Comparison of ENCODE assay signal across 14 cellular contexts in the genomic region with DNA sequence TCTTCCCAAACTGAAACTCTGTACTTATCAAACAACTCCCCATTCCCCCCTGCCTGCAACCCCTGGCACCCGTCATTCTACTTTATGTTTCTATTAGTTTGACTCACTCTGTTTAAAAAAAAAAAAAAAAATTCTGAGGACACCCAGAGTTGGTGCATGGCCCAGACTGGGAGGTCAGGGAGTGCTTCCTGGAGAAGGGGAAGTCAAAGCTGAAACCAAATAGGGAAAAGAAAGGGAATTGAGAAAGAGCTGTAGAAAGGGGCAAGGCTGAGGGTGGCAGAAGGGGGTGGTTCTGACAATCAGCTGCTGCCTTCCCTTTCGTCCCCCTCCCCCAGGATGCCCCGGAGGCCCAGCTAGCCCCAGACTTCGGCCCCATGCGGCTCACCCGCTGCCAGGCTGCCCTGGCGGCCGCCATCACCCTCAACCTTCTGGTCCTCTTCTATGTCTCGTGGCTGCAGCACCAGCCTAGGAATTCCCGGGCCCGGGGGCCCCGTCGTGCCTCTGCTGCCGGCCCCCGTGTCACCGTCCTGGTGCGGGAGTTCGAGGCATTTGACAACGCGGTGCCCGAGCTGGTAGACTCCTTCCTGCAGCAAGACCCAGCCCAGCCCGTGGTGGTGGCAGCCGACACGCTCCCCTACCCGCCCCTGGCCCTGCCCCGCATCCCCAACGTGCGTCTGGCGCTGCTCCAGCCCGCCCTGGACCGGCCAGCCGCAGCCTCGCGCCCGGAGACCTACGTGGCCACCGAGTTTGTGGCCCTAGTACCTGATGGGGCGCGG. TPM values are rescaled to one million over a fixed set of nuclear protein-coding genes. Genes with fewer than 3 reads are reported as not detected.
DNase-seq lines count a peak whose midpoint lies in the region; ATAC-seq and TF ChIP-seq lines count a peak whose summit lies in the region.
"Had no signal": no experiment of that assay in that cellular context is flagged by ENCODE, and none has a peak within 500 bp of the region (broad histone marks: within the 10 kb centered on the region; RNA-seq: fewer than 3 reads in every experiment).

No MANE protein-coding gene starts in this region.

- intact Hi-C loops in esophagus muscularis mucosa (cut with DNase I) (loop anchor here (10.0 kb wide), 1 partner anchor 240 kb away; no protein-coding TSS in a partner anchor), psoas muscle (cut with DNase I) (loop anchor here (5.0 to 10.0 kb wide), 2 partner anchors 237 to 240 kb away; no protein-coding TSS in a partner anchor)

- ATAC-seq in psoas muscle = no peak

- no peak for TF ChIP-seq EP300 in esophagus muscularis mucosa (IDR thresholded peaks at IDR 0.05)

- no peak overlapping the region for H3K9ac ChIP-seq in trophoblast cell (ENCODE audit: low read length)

- H3K9me3 ChIP-seq in AG04450 (ENCODE audit: control insufficient read depth, insufficient read depth, low read length) = no peaks in the 10 kb centered on the region; the same call in 1 of the 2 replicates
- H3K9me3 ChIP-seq in esophagus muscularis mucosa = no peaks in the 10 kb centered on the region
- H3K9me3 ChIP-seq in psoas muscle = no peaks in the 10 kb centered on the region
- H3K9me3 ChIP-seq in trophoblast cell (ENCODE audit: insufficient read depth, low read depth, low read length) = no peaks in the 10 kb centered on the region

- no peak overlapping the region for H3K4me2 ChIP-seq in trophoblast cell (ENCODE audit: low read length)

- no peak overlapping the region for H3K4me3 Mint-ChIP-seq in activated naive CD4-positive, alpha-beta T cell treated with anti-CD3 and anti-CD28 coated beads, Interleukin-2, amount 10 ng/mL, durations not matched to agents 7 days and 5 days
- H3K4me3 Mint-ChIP-seq: activated CD4-positive, alpha-beta T cell treated with anti-CD3 and anti-CD28 coated beads, Interleukin-2, amount 10 ng/mL, durations not matched to agents 24 days and 14 days; B cell; brain; naive B cell had no signal

- peaks cover 7% of the 10 kb centered on the region for H3K36me3 Mint-ChIP-seq in activated naive CD4-positive, alpha-beta T cell treated with anti-CD3 and anti-CD28 coated beads, Interleukin-2, amount 10 ng/mL, durations not matched to agents 7 days and 5 days

- no peak overlapping the region for H3K14ac ChIP-seq in trophoblast cell (ENCODE audit: low read length)

- no peak overlapping the region for H4K8ac ChIP-seq in trophoblast cell (ENCODE audit: low read depth, low read length)

- POLR2A ChIA-PET in AG04450 (lab: Yijun Ruan, JAX) = interaction anchor here (0.7 to 0.9 kb wide), 3 partner anchors 11 to 1113 kb away, joined by 3 to 4 read pairs (median 3); a partner anchor contains a TSS

- no peak overlapping the region for H3K4ac ChIP-seq in trophoblast cell (ENCODE audit: low read depth, low read length)

- H3K36me3 ChIP-seq in esophagus muscularis mucosa = peaks cover 0 to 48% (median 39%) of the 10 kb centered on the region in 4 donors
- peaks cover 3 to 52% of the 10 kb centered on the region in 2 donors for H3K36me3 ChIP-seq in psoas muscle (ENCODE audit: insufficient read depth in 1 of 2, low read depth in 1 of 2)
- peaks cover 21 to 28% of the 10 kb centered on the region in 2 experiments for H3K36me3 ChIP-seq in trophoblast cell (ENCODE audit: control insufficient read depth in 1 of 2, insufficient read depth in 2 of 2, low read length in 2 of 2)

- H3K9me3 Mint-ChIP-seq in activated naive CD4-positive, alpha-beta T cell treated with anti-CD3 and anti-CD28 coated beads, Interleukin-2, amount 10 ng/mL, durations not matched to agents 7 days and 5 days = no peaks in the 10 kb centered on the region
- H3K9me3 Mint-ChIP-seq: activated CD4-positive, alpha-beta T cell treated with anti-CD3 and anti-CD28 coated beads, Interleukin-2, amount 10 ng/mL, durations not matched to agents 24 days and 14 days; brain; naive B cell had no signal

- H3K27ac ChIP-seq in AG04450 (ENCODE audit: low read depth, low read length) (peak overlapping the region; percentile 61), esophagus muscularis mucosa (replicated peaks in 1 of 4) (peak overlapping the region; percentile 61 to 81 (median 66)), psoas muscle (no peak overlapping the region), trophoblast cell (ENCODE audit: low read depth, low read length) (no peak overlapping the region)

- H4K91ac ChIP-seq in trophoblast cell (ENCODE audit: low read depth, low read length) = no peak overlapping the region

- H3K4me1 ChIP-seq in esophagus muscularis mucosa = peaks cover 0 to 53% (median 43%) of the 10 kb centered on the region in 4 donors
- peaks cover 7% of the 10 kb centered on the region for H3K4me1 ChIP-seq in psoas muscle
- H3K4me1 ChIP-seq in trophoblast cell (ENCODE audit: control insufficient read depth in 1 of 2, insufficient read depth in 2 of 2, low read length in 2 of 2) = no peaks in the 10 kb centered on the region

- H2BK12ac ChIP-seq in trophoblast cell (ENCODE audit: low read length) = no peak overlapping the region

- H3K27ac Mint-ChIP-seq in activated naive CD4-positive, alpha-beta T cell treated with anti-CD3 and anti-CD28 coated beads, Interleukin-2, amount 10 ng/mL, durations not matched to agents 7 days and 5 days = no peak overlapping the region
- H3K27ac Mint-ChIP-seq: activated CD4-positive, alpha-beta T cell treated with anti-CD3 and anti-CD28 coated beads, Interleukin-2, amount 10 ng/mL, durations not matched to agents 24 days and 14 days; B cell; naive B cell had no signal

- H2AK5ac ChIP-seq in trophoblast cell (ENCODE audit: low read length) = no peak overlapping the region

- H2BK5ac ChIP-seq in trophoblast cell (ENCODE audit: low read depth, low read length, poor library complexity) = no peak overlapping the region

- WGBS in esophagus muscularis mucosa = 77% methylated on average over 16 of the region's 39 CpGs
- WGBS in psoas muscle, 3 donors = 78 to 85% (median 83%) methylated on average over 34 to 39 of the region's 39 CpGs
- no CpG with 5 or more reads among the region's 39 CpGs for WGBS in trophoblast cell (ENCODE audit: extremely low coverage, insufficient coverage, insufficient read length)

- H3K27me3 Mint-ChIP-seq in activated naive CD4-positive, alpha-beta T cell treated with anti-CD3 and anti-CD28 coated beads, Interleukin-2, amount 10 ng/mL, durations not matched to agents 7 days and 5 days = no peaks in the 10 kb centered on the region
- H3K27me3 Mint-ChIP-seq: activated CD4-positive, alpha-beta T cell treated with anti-CD3 and anti-CD28 coated beads, Interleukin-2, amount 10 ng/mL, durations not matched to agents 24 days and 14 days; B cell; brain; naive B cell had no signal

- H3K27me3 ChIP-seq in AG04450 (ENCODE audit: control insufficient read depth, insufficient read depth, low read length) = no peaks in the 10 kb centered on the region
- no peaks in the 10 kb centered on the region for H3K27me3 ChIP-seq in esophagus muscularis mucosa
- no peaks in the 10 kb centered on the region for H3K27me3 ChIP-seq in psoas muscle (ENCODE audit: insufficient read depth in 3 of 3, low read length in 2 of 3)
- H3K27me3 ChIP-seq in trophoblast cell (ENCODE audit: insufficient read depth, low read length) = no peaks in the 10 kb centered on the region

- TF ChIP-seq CTCF in AG04450 (IDR thresholded peaks at IDR 0.05; ENCODE audit: low read depth, low read length) = no peak
- no peak for TF ChIP-seq CTCF in esophagus muscularis mucosa (IDR thresholded peaks at IDR 0.05)
- no peak for TF ChIP-seq CTCF in psoas muscle (IDR thresholded peaks at IDR 0.05)

- no peaks in the 10 kb centered on the region for H3K79me2 ChIP-seq in trophoblast cell (ENCODE audit: control insufficient read depth, insufficient read depth, low read length, poor library complexity)

- no peaks in the 10 kb centered on the region for H3K79me1 ChIP-seq in trophoblast cell (ENCODE audit: low read length)

- H3K4me3 ChIP-seq in AG04450 (ENCODE audit: low read depth, low read length) = no peak overlapping the region
- H3K4me3 ChIP-seq in esophagus muscularis mucosa = no peak overlapping the region
- no peak overlapping the region for H3K4me3 ChIP-seq in psoas muscle
- H3K4me3 ChIP-seq in trophoblast cell (ENCODE audit: low read depth, low read length) = no peak overlapping the region

- CTCF ChIA-PET in AG04450 (lab: Charles Lee) = interaction anchor here (0.6 to 3.7 kb wide), 6 partner anchors 38 to 236 kb away, joined by 3 to 30 read pairs (median 3); no protein-coding TSS in a partner anchor
- CTCF ChIA-PET in activated naive CD4-positive, alpha-beta T cell treated with anti-CD3 and anti-CD28 coated beads, Interleukin-2, amount 10 ng/mL, durations not matched to agents 7 days and 5 days (lab: Charles Lee) = interaction anchor here (0.6 to 7.8 kb wide), 11 partner anchors 11 to 497 kb away, joined by 3 to 124 read pairs (median 6); no protein-coding TSS in a partner anchor

- no peak for TF ChIP-seq POLR2A in esophagus muscularis mucosa (IDR thresholded peaks at IDR 0.05; ENCODE audit: low read depth)

- no peak overlapping the region for H3K23ac ChIP-seq in trophoblast cell (ENCODE audit: low read length)

- no peak overlapping the region for H2AFZ ChIP-seq in trophoblast cell (ENCODE audit: insufficient read depth, low read length, poor library complexity)

- H4K12ac ChIP-seq in trophoblast cell (ENCODE audit: low read depth, low read length) = no peak overlapping the region

- H2BK120ac ChIP-seq in trophoblast cell (ENCODE audit: insufficient read depth, low read length, poor library complexity) = no peak overlapping the region

- peak; percentile 24 for DNase-seq in AG04450 (ENCODE audit: low read depth, low spot score)
- peak; percentile 19 to 29 for DNase-seq in Kasumi-1 (lab: John Stamatoyannopoulos, UW)
- DNase-seq in esophagus muscularis mucosa (ENCODE audit: extremely low spot score) = no peak
- peak; percentile 57 to 79 for DNase-seq in lung microvascular endothelial cell (ENCODE audit: low read depth in 2 of 2)
- DNase-seq in activated naive CD4-positive, alpha-beta T cell treated with anti-CD3 and anti-CD28 coated beads, Interleukin-2, amount 10 ng/mL, durations not matched to agents 7 days and 5 days = no peak
- DNase-seq in psoas muscle = no peak
- DNase-seq in NCI-H2081 (lab: John Stamatoyannopoulos, UW) = no peak
- no peak for DNase-seq in trophoblast cell
- DNase-seq: activated CD4-positive, alpha-beta T cell treated with anti-CD3 and anti-CD28 coated beads, Interleukin-2, amount 10 ng/mL, durations not matched to agents 24 days and 14 days; naive B cell; NCI-H2029; T-helper 1 cell had no signal

- H3K18ac ChIP-seq in trophoblast cell (ENCODE audit: low read length) = no peak overlapping the region

- H3K4me1 Mint-ChIP-seq in activated naive CD4-positive, alpha-beta T cell treated with anti-CD3 and anti-CD28 coated beads, Interleukin-2, amount 10 ng/mL, durations not matched to agents 7 days and 5 days = peaks cover 11% of the 10 kb centered on the region

RNA-seq across cellular contexts. Expression of a gene that starts 9.0 kb away (rescaled TPM):
- polyA plus RNA-seq in AG04450 (2011; rRNA removed) = 48.1 and 59.3 TPM in 2 replicates
- 41.8 and 59.4 TPM in 2 replicates for polyA minus RNA-seq in AG04450 (2011; rRNA and poly(A)+ RNA removed)
- total RNA-seq in esophagus muscularis mucosa = 100 to 1,000 TPM in 2 of 4 donors, 10 to 100 TPM in 2; 85.2 to 119 (median 101) TPM
- total RNA-seq in lung microvascular endothelial cell = 67.6 and 84.3 TPM in 2 replicates
- 10 to 100 TPM; 28.6 to 72.3 (median 40.6) TPM for total RNA-seq in psoas muscle
- 10 to 100 TPM; 45.2 to 53.9 (median 46.2) TPM for polyA plus RNA-seq in psoas muscle
- 65.1 and 66.3 TPM in 2 replicates for polyA plus RNA-seq in trophoblast cell (2013)

RNA-seq across cellular contexts. Expression of a gene that starts 9.4 kb away (rescaled TPM):
- 12.1 and 12.6 TPM in 2 replicates for polyA plus RNA-seq in AG04450 (2011; rRNA removed)
- 6.4 and 10.8 TPM in 2 replicates for polyA minus RNA-seq in AG04450 (2011; rRNA and poly(A)+ RNA removed)
- total RNA-seq in esophagus muscularis mucosa = 10 to 100 TPM; 22.4 to 30.3 (median 26.5) TPM
- 8.9 and 13.9 TPM in 2 replicates for total RNA-seq in lung microvascular endothelial cell
- 10 to 100 TPM; 14.4 to 24.5 (median 20.3) TPM for total RNA-seq in psoas muscle
- polyA plus RNA-seq in psoas muscle = 10 to 100 TPM; 11.6 to 15.0 (median 13.1) TPM
- 20.5 TPM in 2 replicates for polyA plus RNA-seq in trophoblast cell (2013)

RNA-seq across cellular contexts. Expression of a gene that starts 33.1 kb away (rescaled TPM):
- polyA plus RNA-seq in AG04450 (2011; rRNA removed) = 314 and 342 TPM in 2 replicates
- polyA minus RNA-seq in AG04450 (2011; rRNA and poly(A)+ RNA removed) = 284 and 361 TPM in 2 replicates
- 10 to 100 TPM; 42.8 to 93.6 (median 66.7) TPM for total RNA-seq in esophagus muscularis mucosa
- 19.0 and 34.9 TPM in 2 replicates for total RNA-seq in lung microvascular endothelial cell
- total RNA-seq in psoas muscle = 10 to 100 TPM in 1 of 4 donors, 1 to 10 TPM in 3; 5.4 to 12.6 (median 8.2) TPM
- polyA plus RNA-seq in psoas muscle = 10 to 100 TPM in 1 of 3 donors, 1 to 10 TPM in 2; 3.2 to 10.3 (median 3.4) TPM
- 134 and 139 TPM in 2 replicates for polyA plus RNA-seq in trophoblast cell (2013)

RNA-seq across cellular contexts. Expression of a gene that starts 38.4 kb away (rescaled TPM):
- polyA plus RNA-seq in AG04450 (2011; rRNA removed) (6.7 and 10.3 TPM in 2 replicates), psoas muscle (1 to 10 TPM; 4.0 to 6.9 (median 4.8) TPM)
- 15.2 and 18.8 TPM in 2 replicates for polyA minus RNA-seq in AG04450 (2011; rRNA and poly(A)+ RNA removed)
- total RNA-seq in esophagus muscularis mucosa (10 to 100 TPM; 12.8 to 33.3 (median 22.4) TPM), lung microvascular endothelial cell (28.1 and 30.6 TPM in 2 replicates), psoas muscle (1 to 10 TPM; 6.3 to 9.1 (median 8.1) TPM)
- 69.9 and 71.7 TPM in 2 replicates for polyA plus RNA-seq in trophoblast cell (2013)

Comparison
In these comparisons a context has a peak if more than half of its experiments do, and no peak if none do; other contexts are left out.
1. DNase-seq: peak in AG04450 (single experiment), Kasumi-1 (2 of 2) and lung microvascular endothelial cell (2 of 2); none in esophagus muscularis mucosa (single experiment), activated naive CD4-positive, alpha-beta T cell treated with anti-CD3 and anti-CD28 coated beads, Interleukin-2, amount 10 ng/mL, durations not matched to agents 7 days and 5 days (single experiment), psoas muscle (0 of 2), NCI-H2081 (0 of 2) and trophoblast cell (0 of 2).
2. H3K27ac ChIP-seq: peak in AG04450 (single experiment) and esophagus muscularis mucosa (4 of 4); none in psoas muscle (single experiment) and trophoblast cell (single experiment).